ENCODE assay signal across 9 cellular contexts in genomic region chr6:129317931-129318820, GRCh38.
A peak's percentile ranks its signal among the peaks of the same experiment; 100 is the strongest.
DNase-seq lines count a peak whose midpoint lies in the region; FAIRE-seq and TF ChIP-seq lines count a peak whose summit lies in the region.
"Had no signal": no experiment of that assay in that cellular context is flagged by ENCODE, and none has a peak within 500 bp of the region (broad histone marks: within the 10 kb centered on the region; RNA-seq: fewer than 3 reads in every experiment).

No MANE protein-coding gene starts in this region.

- in situ Hi-C loops in T47D (cut with HindIII; ENCODE audit: low pct_unique_long_range_greater_than_20kb, low sequenced_read_pairs) = no loop called here

- DNase-seq in COLO829 (ENCODE audit: low spot score) = peak; percentile 33
- peak; percentile 8 to 93 for DNase-seq in T47D (ENCODE audit: low read depth in 1 of 2, low spot score in 1 of 2)
- no peak for DNase-seq in keratinocyte (ENCODE audit: low read depth, low spot score)
- DNase-seq in HuH-7.5 (ENCODE audit: low spot score) = no peak
- no peak for DNase-seq in nucleus accumbens (lab: John Stamatoyannopoulos, UW)
- DNase-seq in activated T-cell treated with anti-CD3 and anti-CD28 coated beads, Interleukin-2, amount 50 U/mL, for 1 hour = no peak
- no peak for DNase-seq in inferior parietal cortex (ENCODE audit: extremely low spot score)
- DNase-seq: NCI-H2081 had no signal

- H3K4me2 ChIP-seq in keratinocyte (ENCODE audit: control insufficient read depth, extremely low read depth, insufficient read depth, low read depth, low read length) = no peak overlapping the region

- no peak for TF ChIP-seq EP300 in Ishikawa (IDR thresholded peaks at IDR 0.05; ENCODE audit: borderline replicate concordance)

- no peak overlapping the region for H3K27ac ChIP-seq in keratinocyte (ENCODE audit: control insufficient read depth, insufficient read depth, low read length)

- H3K27me3 ChIP-seq in keratinocyte (ENCODE audit: control insufficient read depth, extremely low read depth, insufficient read depth, low read length) = no peaks in the 10 kb centered on the region

- H3K9me1 ChIP-seq in keratinocyte (ENCODE audit: control insufficient read depth, extremely low read depth, insufficient read depth, low read length) = no peaks in the 10 kb centered on the region

- H3K4me1 ChIP-seq in keratinocyte (ENCODE audit: control insufficient read depth, extremely low read depth, insufficient read depth, low read length) = no peaks in the 10 kb centered on the region

- TF ChIP-seq CTCF in keratinocyte (optimal IDR thresholded peaks at IDR 0.05 in 1 of 3, IDR thresholded peaks at IDR 0.05 in 1 of 3, conservative IDR thresholded peaks at IDR 0.05 in 1 of 3; ENCODE audit: extremely low read depth in 1 of 3, insufficient read depth in 2 of 3, low read length in 3 of 3) = no peak

- no peaks in the 10 kb centered on the region for H4K20me1 ChIP-seq in keratinocyte (ENCODE audit: control insufficient read depth, extremely low read depth, insufficient read depth, low read length)

- no peak overlapping the region for H3K4me3 ChIP-seq in keratinocyte (ENCODE audit: control insufficient read depth in 2 of 3, extremely low read depth in 1 of 3, insufficient read depth in 2 of 3, low read depth in 1 of 3, low read length in 3 of 3)

- no peak for TF ChIP-seq RAD21 in Ishikawa (IDR thresholded peaks at IDR 0.05; ENCODE audit: low read depth)

- no peaks in the 10 kb centered on the region for H3K79me2 ChIP-seq in keratinocyte (ENCODE audit: control insufficient read depth, insufficient read depth, low read length)

- dilution Hi-C loops in keratinocyte (cut with MboI; ENCODE audit: extremely low pct_ligation_motif_present, low sequenced_read_pairs) = no loop called here

- FAIRE-seq in keratinocyte (lab: Jason Lieb, UNC) = peak; percentile 64

- no peak overlapping the region for H3K9ac ChIP-seq in keratinocyte (ENCODE audit: control insufficient read depth, extremely low read depth, insufficient read depth, low read length)

- H2AFZ ChIP-seq in keratinocyte (ENCODE audit: control insufficient read depth, low read length) = no peak overlapping the region

- no peaks in the 10 kb centered on the region for H3K36me3 ChIP-seq in keratinocyte (ENCODE audit: control insufficient read depth in 2 of 2, extremely low read depth in 1 of 2, insufficient read depth in 2 of 2, low read length in 2 of 2)

- H3K9me3 ChIP-seq in keratinocyte (ENCODE audit: control insufficient read depth, low read depth, low read length) = no peaks in the 10 kb centered on the region

TF ChIP-seq in Ishikawa, 13 proteins besides CTCF, POLR2A, EP300 and RAD21:
- TF ChIP-seq ZBTB7A (IDR thresholded peaks at IDR 0.05; ENCODE audit: low read depth) = no peak
- TF ChIP-seq TEAD4 (IDR thresholded peaks at IDR 0.05) = peak; percentile 44
- peak; percentile 92 for TF ChIP-seq CEBPB (IDR thresholded peaks at IDR 0.05)
- no peak for TF ChIP-seq MAX (IDR thresholded peaks at IDR 0.05)
- TF ChIP-seq REST (IDR thresholded peaks at IDR 0.05; ENCODE audit: low read depth) = no peak
- peak; percentile 41; the same call in 1 of the 2 replicates for TF ChIP-seq TCF12 (IDR thresholded peaks at IDR 0.05; ENCODE audit: low read depth)
- no peak for TF ChIP-seq TAF1 (IDR thresholded peaks at IDR 0.05; ENCODE audit: low read depth)
- TF ChIP-seq NFIC (IDR thresholded peaks at IDR 0.05) = peak; percentile 84

Comparison
In these comparisons a context has a peak if more than half of its experiments do, and no peak if none do; other contexts are left out.
1. DNase-seq: peak in COLO829 (single experiment) and T47D (2 of 2); none in keratinocyte (single experiment), HuH-7.5 (single experiment), nucleus accumbens (0 of 56), activated T-cell treated with anti-CD3 and anti-CD28 coated beads, Interleukin-2, amount 50 U/mL, for 1 hour (single experiment) and inferior parietal cortex (single experiment).